In the genomic region with DNA sequence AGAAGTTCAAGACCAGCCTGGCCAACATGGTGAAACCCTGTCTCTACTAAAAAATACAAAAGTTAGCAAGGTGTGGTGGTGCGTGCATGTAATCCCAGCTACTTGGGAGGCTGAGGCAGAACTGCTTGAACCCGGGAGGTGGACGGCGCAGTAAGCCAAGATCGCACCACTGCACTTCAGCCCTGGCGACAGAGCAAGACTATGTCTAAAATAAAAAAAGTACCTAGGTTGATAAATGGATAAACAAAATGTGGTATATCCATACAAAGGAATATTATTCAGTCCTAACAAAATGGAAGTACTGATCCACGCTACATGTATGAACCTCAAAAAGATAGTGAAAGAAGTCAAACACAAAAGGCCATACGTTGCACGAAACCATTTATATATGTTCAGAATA, we compare ENCODE assay signal across 8 cellular contexts. TPM values are rescaled to one million over a fixed set of nuclear protein-coding genes. Genes with fewer than 3 reads are reported as not detected.
DNase-seq lines count a peak whose midpoint lies in the region; ATAC-seq and TF ChIP-seq lines count a peak whose summit lies in the region.

No MANE protein-coding gene starts in this region.

- in situ Hi-C loops in astrocyte of the cerebellum (cut with HindIII; ENCODE audit: low sequenced_read_pairs) (no loop called here), GM13976 (cut with MboI; ENCODE audit: low sequenced_read_pairs, unreplicated experiment) (no loop called here)

- peak overlapping the region in 3 of 11 experiments; percentile 97 to 98 (median 98); a peak in 3 of 22 replicates for H3K27ac ChIP-seq in BLaER1 treated with 17β-estradiol and CSF1 and Interleukin-3, amounts not matched to agents 10 nM and 100 nM
- H3K27ac ChIP-seq in HUES6 (ENCODE audit: low read depth, low read length) = no peak overlapping the region

- H3K9me3 ChIP-seq in BLaER1 treated with 17β-estradiol and CSF1 and Interleukin-3, amounts not matched to agents 10 nM and 100 nM (replicated peaks in 1 of 11) = peaks cover 0 to 11% (median 6%) of the 10 kb centered on the region in 11 experiments; a peak in 10 of 22 replicates
- H3K9me3 ChIP-seq in HUES6 (ENCODE audit: control insufficient read depth, insufficient read depth, low read depth, low read length) = peaks cover 5% of the 10 kb centered on the region; the same call in 1 of the 2 replicates
- H3K9me3 ChIP-seq in mononuclear cell (ENCODE audit: low read depth, low read length) = no peaks in the 10 kb centered on the region

- peak overlapping the region; percentile 77 to 99 (median 90); a peak in 18 of 20 replicates for H3K4me3 ChIP-seq in BLaER1 treated with 17β-estradiol and CSF1 and Interleukin-3, amounts not matched to agents 10 nM and 100 nM
- H3K4me3 ChIP-seq in HUES6 (ENCODE audit: low read depth, low read length) (peak overlapping the region; percentile 80), astrocyte of the cerebellum (ENCODE audit: low read depth, low read length) (peak overlapping the region; percentile 66), mononuclear cell (ENCODE audit: low read length) (peak overlapping the region; percentile 70)

- H4K20me1 ChIP-seq in BLaER1 treated with 17β-estradiol and CSF1 and Interleukin-3, amounts not matched to agents 10 nM and 100 nM = peaks cover 0 to 31% (median 14%) of the 10 kb centered on the region in 11 experiments; a peak in 8 of 22 replicates

- DNase-seq in astrocyte of the cerebellum (ENCODE audit: low read depth) = no peak
- no peak for DNase-seq in GM13976 (ENCODE audit: low spot score)
- DNase-seq in AML-193 (lab: John Stamatoyannopoulos, UW) = no peak
- DNase-seq in mucosa of gallbladder (ENCODE audit: low spot score) = no peak

- H3K4me1 ChIP-seq in BLaER1 treated with 17β-estradiol and CSF1 and Interleukin-3, amounts not matched to agents 10 nM and 100 nM = peaks cover 16 to 37% (median 26%) of the 10 kb centered on the region in 10 experiments
- H3K4me1 ChIP-seq in HUES6 (ENCODE audit: control insufficient read depth, insufficient read depth, low read length) (no peaks in the 10 kb centered on the region), mononuclear cell (ENCODE audit: insufficient read depth, low read length) (peaks cover 22% of the 10 kb centered on the region)

- TF ChIP-seq CTCF in astrocyte of the cerebellum (IDR thresholded peaks at IDR 0.05; ENCODE audit: low read depth, low read length, missing control alignments) (no peak), GM13976 (IDR thresholded peaks at IDR 0.05; ENCODE audit: borderline replicate concordance, control extremely low read depth, extremely low read depth, insufficient read depth, missing control alignments) (no peak)

- peak overlapping the region in 3 of 11 experiments; percentile 91 to 97 (median 93); a peak in 1 of 22 replicates for H3K9ac ChIP-seq in BLaER1 treated with 17β-estradiol and CSF1 and Interleukin-3, amounts not matched to agents 10 nM and 100 nM
- no peak overlapping the region for H3K9ac ChIP-seq in HUES6 (ENCODE audit: low read length)

- no peak for ATAC-seq in HG02981 (IDR thresholded peaks at IDR 0.05; ENCODE audit: unreplicated experiment)

- H3K36me3 ChIP-seq in BLaER1 treated with 17β-estradiol and CSF1 and Interleukin-3, amounts not matched to agents 10 nM and 100 nM = peaks cover 8 to 26% (median 14%) of the 10 kb centered on the region in 11 experiments
- H3K36me3 ChIP-seq in HUES6 (ENCODE audit: control insufficient read depth, insufficient read depth, low read length) = peaks cover 8% of the 10 kb centered on the region

- peak overlapping the region; percentile 74 to 97 (median 84) for H3K4me2 ChIP-seq in BLaER1 treated with 17β-estradiol and CSF1 and Interleukin-3, amounts not matched to agents 10 nM and 100 nM

- no peaks in the 10 kb centered on the region for H3K27me3 ChIP-seq in BLaER1 treated with 17β-estradiol and CSF1 and Interleukin-3, amounts not matched to agents 10 nM and 100 nM
- H3K27me3 ChIP-seq in HUES6 (ENCODE audit: control insufficient read depth, insufficient read depth, low read length) = no peaks in the 10 kb centered on the region
- H3K27me3 ChIP-seq in mononuclear cell (ENCODE audit: insufficient read depth, low read length) = no peaks in the 10 kb centered on the region

RNA-seq across cellular contexts. Expression of gene RPF2, which starts 1.2 kb away (rescaled TPM):
- total RNA-seq in mononuclear cell = 5.7 TPM
- total RNA-seq in mucosa of gallbladder = 22.8 TPM

RNA-seq across cellular contexts. Expression of gene GTF3C6, which starts 22.1 kb away (rescaled TPM):
- total RNA-seq in mononuclear cell (16.5 TPM), mucosa of gallbladder (137 TPM)
